Comparison of ENCODE assay signal across 12 cellular contexts in genomic region chr12:20486233-20486632, GRCh38.
DNase-seq lines count a peak whose midpoint lies in the region; ATAC-seq lines count a peak whose summit lies in the region.
"Had no signal": no experiment of that assay in that cellular context is flagged by ENCODE, and none has a peak within 500 bp of the region (broad histone marks: within the 10 kb centered on the region; RNA-seq: fewer than 3 reads in every experiment).

No MANE protein-coding gene starts in this region.

- ATAC-seq in sciatic nerve = peak; percentile 13

- DNase-seq in DMS53 (lab: John Stamatoyannopoulos, UW) = peak; percentile 53
- DNase-seq in DMS53 treated with DMSO at 0.1 percent for 48 hours (lab: John Stamatoyannopoulos, UW; ENCODE audit: unreplicated experiment) = no peak
- DNase-seq in OCI-M1 (lab: John Stamatoyannopoulos, UW) = peak; percentile 28
- peak; percentile 33 for DNase-seq in foreskin melanocyte
- no peak for DNase-seq in sciatic nerve (ENCODE audit: low spot score)
- no peak for DNase-seq in NCI-H1105 (lab: John Stamatoyannopoulos, UW)
- DNase-seq in SIG-M5 (lab: John Stamatoyannopoulos, UW) = no peak
- DNase-seq in NCI-H2081 treated with DMSO at 0.1 percent for 48 hours (lab: John Stamatoyannopoulos, UW) = no peak
- DNase-seq: activated CD4-positive, alpha-beta T cell treated with anti-CD3 and anti-CD28 coated beads for 1 hour; Karpas-422; mammary epithelial cell; stimulated activated naive CD4-positive, alpha-beta T cell had no signal

- intact Hi-C loops in sciatic nerve (cut with DNase I) = no loop called here

Comparison
In these comparisons a context has a peak if more than half of its experiments do, and no peak if none do; other contexts are left out.
1. DNase-seq: peak in DMS53 (single experiment), OCI-M1 (single experiment) and foreskin melanocyte (single experiment); none in DMS53 treated with DMSO at 0.1 percent for 48 hours (single experiment), sciatic nerve (single experiment), NCI-H1105 (single experiment), SIG-M5 (single experiment) and NCI-H2081 treated with DMSO at 0.1 percent for 48 hours (single experiment).